13 cellular contexts compared by ENCODE assay signal in the genomic region with DNA sequence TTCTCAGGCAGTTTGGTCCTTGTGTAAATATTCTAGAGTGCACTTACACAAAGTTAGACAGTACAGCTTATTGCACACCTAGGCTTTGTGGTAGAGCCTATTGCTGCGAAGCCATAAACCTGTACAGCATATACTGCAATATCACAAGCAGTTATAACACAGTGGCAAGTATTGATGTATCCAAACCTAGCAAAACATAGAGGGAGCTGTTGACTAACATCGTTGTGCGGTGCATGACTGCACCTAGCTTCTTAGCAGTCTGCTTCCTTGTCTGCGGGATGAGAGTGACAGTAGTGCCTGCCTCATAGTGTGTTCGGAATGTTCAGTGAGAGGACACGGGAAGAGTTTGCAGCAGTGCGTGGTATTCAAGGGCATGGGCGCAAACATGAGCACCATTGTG.
A peak's percentile ranks its signal among the peaks of the same experiment; 100 is the strongest.
DNase-seq lines count a peak whose midpoint lies in the region; ATAC-seq and TF ChIP-seq lines count a peak whose summit lies in the region.
"Had no signal": no experiment of that assay in that cellular context is flagged by ENCODE, and none has a peak within 500 bp of the region (broad histone marks: within the 10 kb centered on the region; RNA-seq: fewer than 3 reads in every experiment).

No MANE protein-coding gene starts in this region.

- H3K27ac ChIP-seq in heart left ventricle: peak overlapping the region in 10 of 12 donors; percentile 40 to 85 (median 72)
- no peak overlapping the region for H3K27ac ChIP-seq in right atrium auricular region
- H3K27ac ChIP-seq in colonic mucosa: peak overlapping the region; percentile 78
- peak overlapping the region; percentile 12 for H3K27ac ChIP-seq in naive thymus-derived CD4-positive, alpha-beta T cell (ENCODE audit: low read depth, low read length)
- no peak overlapping the region for H3K27ac ChIP-seq in A673 (ENCODE audit: low read depth, low read length, poor library complexity, severe bottlenecking)

- POLR2A ChIA-PET in naive thymus-derived CD4-positive, alpha-beta T cell (lab: Charles Lee): interaction anchor here (0.7 to 1.5 kb wide), 2 partner anchors 9 to 158 kb away, joined by 3 read pairs; no protein-coding TSS in a partner anchor
- POLR2A ChIA-PET in A673 (lab: Charles Lee; ENCODE audit: low non-redundant PET): no interaction called here

- H3K4me3 Mint-ChIP-seq in naive thymus-derived CD4-positive, alpha-beta T cell: no peak overlapping the region
- no peak overlapping the region for H3K4me3 Mint-ChIP-seq in endothelial cell (ENCODE audit: unreplicated experiment)
- H3K4me3 Mint-ChIP-seq: B cell had no signal

- H3K4me1 ChIP-seq in heart left ventricle: peaks cover 12 to 91% (median 71%) of the 10 kb centered on the region in 12 donors
- peaks cover 2 to 62% of the 10 kb centered on the region in 2 donors for H3K4me1 ChIP-seq in right atrium auricular region
- H3K4me1 ChIP-seq in colonic mucosa: peaks cover 39% of the 10 kb centered on the region
- H3K4me1 ChIP-seq in naive thymus-derived CD4-positive, alpha-beta T cell (ENCODE audit: control insufficient read depth in 2 of 2, insufficient read depth in 2 of 2, low read length in 2 of 2): peaks cover 53 to 54% of the 10 kb centered on the region in 2 donors
- H3K4me1 ChIP-seq in A673 (ENCODE audit: insufficient read depth, low read length, poor library complexity, severe bottlenecking): no peaks in the 10 kb centered on the region

- peaks cover 0 to 4% (median 0%) of the 10 kb centered on the region in 5 donors for H3K36me3 Mint-ChIP-seq in naive thymus-derived CD4-positive, alpha-beta T cell
- H3K36me3 Mint-ChIP-seq in endothelial cell (ENCODE audit: low read depth, unreplicated experiment): peaks cover 3% of the 10 kb centered on the region

- no peaks in the 10 kb centered on the region for H3K27me3 Mint-ChIP-seq in naive thymus-derived CD4-positive, alpha-beta T cell
- H3K27me3 Mint-ChIP-seq in endothelial cell (ENCODE audit: unreplicated experiment): peaks cover 25% of the 10 kb centered on the region
- H3K27me3 Mint-ChIP-seq: B cell had no signal

- H3K4me1 Mint-ChIP-seq in naive thymus-derived CD4-positive, alpha-beta T cell: peaks cover 50 to 92% (median 89%) of the 10 kb centered on the region in 7 donors
- peaks cover 41% of the 10 kb centered on the region for H3K4me1 Mint-ChIP-seq in endothelial cell (ENCODE audit: unreplicated experiment)

- H3K4me3 ChIP-seq in heart left ventricle (no peak overlapping the region), right atrium auricular region (no peak overlapping the region), colonic mucosa (no peak overlapping the region), A673 (ENCODE audit: low read depth, low read length, poor library complexity, severe bottlenecking) (no peak overlapping the region)
- no peak overlapping the region for H3K4me3 ChIP-seq in naive thymus-derived CD4-positive, alpha-beta T cell (ENCODE audit: low read length)

- ATAC-seq in heart left ventricle: peak in 1 of 4 donors; percentile 8
- ATAC-seq in naive thymus-derived CD4-positive, alpha-beta T cell: no peak

- BruUV-seq in A673 (replicated peaks; lab: Mats Ljungman, UMichigan): no TSS peak

- intact Hi-C loops in heart left ventricle (cut with DNase I): no loop called here
- intact Hi-C loops in colonic mucosa (cut with DNase I): no loop called here
- intact Hi-C loops in naive thymus-derived CD4-positive, alpha-beta T cell (cut with micrococcal nuclease): no loop called here
- intact Hi-C loops in A673 (cut with micrococcal nuclease; ENCODE audit: unreplicated experiment): no loop called here

- H3K27me3 ChIP-seq in heart left ventricle: no peaks in the 10 kb centered on the region
- H3K27me3 ChIP-seq in right atrium auricular region: no peaks in the 10 kb centered on the region
- H3K27me3 ChIP-seq in colonic mucosa: no peaks in the 10 kb centered on the region
- no peaks in the 10 kb centered on the region for H3K27me3 ChIP-seq in naive thymus-derived CD4-positive, alpha-beta T cell (ENCODE audit: control insufficient read depth in 2 of 2, insufficient read depth in 2 of 2, low read length in 2 of 2)
- no peaks in the 10 kb centered on the region for H3K27me3 ChIP-seq in A673 (replicated peaks; ENCODE audit: insufficient read depth, low read depth, low read length, poor library complexity)

- WGBS in heart left ventricle, 4 donors: 61 to 76% (median 64%) methylated on average over 5 to 8 of the region's 8 CpGs

- TF ChIP-seq CTCF in heart left ventricle (IDR thresholded peaks at IDR 0.05) (no peak), right atrium auricular region (IDR thresholded peaks at IDR 0.05) (no peak), colonic mucosa (IDR thresholded peaks at IDR 0.05) (no peak), A673 (conservative IDR thresholded peaks at IDR 0.05; ENCODE audit: low read depth, low read length) (no peak), endothelial cell (IDR thresholded peaks at IDR 0.05; ENCODE audit: unreplicated experiment) (no peak)

- H3K36me3 ChIP-seq in heart left ventricle: no peaks in the 10 kb centered on the region
- H3K36me3 ChIP-seq in right atrium auricular region: no peaks in the 10 kb centered on the region
- no peaks in the 10 kb centered on the region for H3K36me3 ChIP-seq in colonic mucosa
- H3K36me3 ChIP-seq in naive thymus-derived CD4-positive, alpha-beta T cell (ENCODE audit: control insufficient read depth in 2 of 3, insufficient read depth in 3 of 3, low read length in 3 of 3): no peaks in the 10 kb centered on the region
- H3K36me3 ChIP-seq in A673 (ENCODE audit: insufficient read depth, low read length, poor library complexity, severe bottlenecking): no peaks in the 10 kb centered on the region

- TF ChIP-seq POLR2A in heart left ventricle (IDR thresholded peaks at IDR 0.05): no peak

- DNase-seq in heart left ventricle (no peak), right atrium auricular region (ENCODE audit: low spot score) (no peak), colonic mucosa (peak; percentile 40), cortex of kidney (lab: John Stamatoyannopoulos, UW) (no peak), DMS53 treated with DMSO at 0.1 percent for 48 hours (lab: John Stamatoyannopoulos, UW; ENCODE audit: unreplicated experiment) (no peak), A673 (ENCODE audit: low spot score) (no peak), endothelial cell (ENCODE audit: low spot score) (no peak)
- no peak for DNase-seq in naive thymus-derived CD4-positive, alpha-beta T cell
- DNase-seq: NCI-H1930; occipital lobe; OCI-M1; stimulated activated CD4-positive, alpha-beta T cell treated with anti-CD3 and anti-CD28 coated beads, Interleukin-2, amount 100 ng/mL, for 48 hours had no signal

- CTCF ChIA-PET in naive thymus-derived CD4-positive, alpha-beta T cell (lab: Charles Lee): interaction anchor here (0.8 kb wide), 1 partner anchor 11 kb away, joined by 3 read pairs; no protein-coding TSS in a partner anchor
- CTCF ChIA-PET in A673 (lab: Charles Lee): no interaction called here

- H3K27ac Mint-ChIP-seq in naive thymus-derived CD4-positive, alpha-beta T cell: peak overlapping the region in 7 of 9 donors; percentile 18 to 92 (median 80)
- no peak overlapping the region for H3K27ac Mint-ChIP-seq in endothelial cell (ENCODE audit: unreplicated experiment)
- H3K27ac Mint-ChIP-seq: B cell had no signal

- H3K9ac ChIP-seq in colonic mucosa (ENCODE audit: low read depth in 2 of 2, low read length in 2 of 2): peak overlapping the region in 1 of 2 donors; percentile 61

- H3K9me3 ChIP-seq in heart left ventricle (no peaks in the 10 kb centered on the region), right atrium auricular region (no peaks in the 10 kb centered on the region), colonic mucosa (no peaks in the 10 kb centered on the region), A673 (ENCODE audit: low read depth, low read length, poor library complexity, severe bottlenecking) (no peaks in the 10 kb centered on the region)
- no peaks in the 10 kb centered on the region for H3K9me3 ChIP-seq in naive thymus-derived CD4-positive, alpha-beta T cell (ENCODE audit: control insufficient read depth in 2 of 3, low read length in 3 of 3)

- H3K9me3 Mint-ChIP-seq in naive thymus-derived CD4-positive, alpha-beta T cell: peaks cover 0 to 2% (median 0%) of the 10 kb centered on the region in 11 donors
- H3K9me3 Mint-ChIP-seq in endothelial cell (ENCODE audit: unreplicated experiment): no peaks in the 10 kb centered on the region

Comparison
In these comparisons a context has a peak if more than half of its experiments do, and no peak if none do; other contexts are left out.
1. H3K27ac ChIP-seq: peak in heart left ventricle (10 of 12), colonic mucosa (single experiment) and naive thymus-derived CD4-positive, alpha-beta T cell (single experiment); none in right atrium auricular region (0 of 2) and A673 (single experiment).